In genomic region chr19:47112664-47113445, GRCh38 we compare ENCODE assay signal across 1 cellular context.
TF ChIP-seq lines count a peak whose summit lies in the region.

No MANE protein-coding gene starts in this region.

TF ChIP-seq in HEK293, 187 proteins besides CTCF, POLR2A, EP300 and RAD21 (continued from another document and continues in another):
- no peak for TF ChIP-seq ZNF571 (tag by site-specific recombination; IDR thresholded peaks at IDR 0.05)
- TF ChIP-seq, protein P1, sequence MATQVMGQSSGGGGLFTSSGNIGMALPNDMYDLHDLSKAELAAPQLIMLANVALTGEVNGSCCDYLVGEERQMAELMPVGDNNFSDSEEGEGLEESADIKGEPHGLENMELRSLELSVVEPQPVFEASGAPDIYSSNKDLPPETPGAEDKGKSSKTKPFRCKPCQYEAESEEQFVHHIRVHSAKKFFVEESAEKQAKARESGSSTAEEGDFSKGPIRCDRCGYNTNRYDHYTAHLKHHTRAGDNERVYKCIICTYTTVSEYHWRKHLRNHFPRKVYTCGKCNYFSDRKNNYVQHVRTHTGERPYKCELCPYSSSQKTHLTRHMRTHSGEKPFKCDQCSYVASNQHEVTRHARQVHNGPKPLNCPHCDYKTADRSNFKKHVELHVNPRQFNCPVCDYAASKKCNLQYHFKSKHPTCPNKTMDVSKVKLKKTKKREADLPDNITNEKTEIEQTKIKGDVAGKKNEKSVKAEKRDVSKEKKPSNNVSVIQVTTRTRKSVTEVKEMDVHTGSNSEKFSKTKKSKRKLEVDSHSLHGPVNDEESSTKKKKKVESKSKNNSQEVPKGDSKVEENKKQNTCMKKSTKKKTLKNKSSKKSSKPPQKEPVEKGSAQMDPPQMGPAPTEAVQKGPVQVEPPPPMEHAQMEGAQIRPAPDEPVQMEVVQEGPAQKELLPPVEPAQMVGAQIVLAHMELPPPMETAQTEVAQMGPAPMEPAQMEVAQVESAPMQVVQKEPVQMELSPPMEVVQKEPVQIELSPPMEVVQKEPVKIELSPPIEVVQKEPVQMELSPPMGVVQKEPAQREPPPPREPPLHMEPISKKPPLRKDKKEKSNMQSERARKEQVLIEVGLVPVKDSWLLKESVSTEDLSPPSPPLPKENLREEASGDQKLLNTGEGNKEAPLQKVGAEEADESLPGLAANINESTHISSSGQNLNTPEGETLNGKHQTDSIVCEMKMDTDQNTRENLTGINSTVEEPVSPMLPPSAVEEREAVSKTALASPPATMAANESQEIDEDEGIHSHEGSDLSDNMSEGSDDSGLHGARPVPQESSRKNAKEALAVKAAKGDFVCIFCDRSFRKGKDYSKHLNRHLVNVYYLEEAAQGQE (tag by site-specific recombination; IDR thresholded peaks at IDR 0.05), result no peak
- TF ChIP-seq BCL11A (tag by site-specific recombination; IDR thresholded peaks at IDR 0.05; ENCODE audit: low read depth), result peak; percentile 67; the same call in 1 of the 2 replicates
- TF ChIP-seq ZNF623 (tag by site-specific recombination; IDR thresholded peaks at IDR 0.05), result no peak
- no peak for TF ChIP-seq ZNF654 (tag by site-specific recombination; IDR thresholded peaks at IDR 0.05; ENCODE audit: low read depth)
- TF ChIP-seq ZNF23 (tag by site-specific recombination; IDR thresholded peaks at IDR 0.05; ENCODE audit: borderline replicate concordance), result no peak
- TF ChIP-seq ZNF175 (tag by site-specific recombination; IDR thresholded peaks at IDR 0.05), result no peak
- TF ChIP-seq ZNF37A (tag by site-specific recombination; IDR thresholded peaks at IDR 0.05), result no peak
- TF ChIP-seq ZNF670 (tag by site-specific recombination; IDR thresholded peaks at IDR 0.05; ENCODE audit: low read depth), result no peak
- peak; percentile 54; the same call in 1 of the 2 replicates for TF ChIP-seq WT1 (tag by site-specific recombination; IDR thresholded peaks at IDR 0.05)
- TF ChIP-seq ZFP69B (tag by site-specific recombination; IDR thresholded peaks at IDR 0.05), result peak; percentile 49; the same call in 1 of the 2 replicates
- TF ChIP-seq ZNF311 (tag by site-specific recombination; IDR thresholded peaks at IDR 0.05; ENCODE audit: borderline replicate concordance), result no peak
- no peak for TF ChIP-seq ZNF155 (tag by site-specific recombination; IDR thresholded peaks at IDR 0.05)
- TF ChIP-seq ZSCAN30 (tag by site-specific recombination; IDR thresholded peaks at IDR 0.05), result no peak
- TF ChIP-seq GLIS1 (tag by site-specific recombination; IDR thresholded peaks at IDR 0.05), result peak; percentile 39; the same call in 1 of the 2 replicates
- TF ChIP-seq ZNF514 (tag by site-specific recombination; IDR thresholded peaks at IDR 0.05), result no peak
- TF ChIP-seq ZNF239 (tag by site-specific recombination; IDR thresholded peaks at IDR 0.05), result 0 out of 2 replicates have a peak, but pooled peaks have one; percentile 61
- peak; percentile 75 for TF ChIP-seq ZXDB (tag by site-specific recombination; IDR thresholded peaks at IDR 0.05)
- peak; percentile 89; the same call in 1 of the 2 replicates for TF ChIP-seq ZBTB17 (tag by site-specific recombination; IDR thresholded peaks at IDR 0.05)
- TF ChIP-seq ZNF76 (tag by site-specific recombination; IDR thresholded peaks at IDR 0.05; ENCODE audit: borderline replicate concordance, low read depth), result peak; percentile 64
- TF ChIP-seq ZNF792 (tag by site-specific recombination; IDR thresholded peaks at IDR 0.05), result 0 out of 2 replicates have a peak, but pooled peaks have one; percentile 57
- TF ChIP-seq ATF2 (tag by site-specific recombination; IDR thresholded peaks at IDR 0.05; ENCODE audit: low read depth), result no peak
- peak; percentile 10; the same call in 1 of the 2 replicates for TF ChIP-seq FEZF1 (tag by site-specific recombination; IDR thresholded peaks at IDR 0.05)
- no peak for TF ChIP-seq ZNF133 (tag by site-specific recombination; IDR thresholded peaks at IDR 0.05)
- TF ChIP-seq KLF10 (tag by site-specific recombination; IDR thresholded peaks at IDR 0.05), result peak; percentile 46; the same call in 1 of the 2 replicates
- peak; percentile 88 for TF ChIP-seq KLF16 (tag by site-specific recombination; IDR thresholded peaks at IDR 0.05)
- TF ChIP-seq, protein P2, sequence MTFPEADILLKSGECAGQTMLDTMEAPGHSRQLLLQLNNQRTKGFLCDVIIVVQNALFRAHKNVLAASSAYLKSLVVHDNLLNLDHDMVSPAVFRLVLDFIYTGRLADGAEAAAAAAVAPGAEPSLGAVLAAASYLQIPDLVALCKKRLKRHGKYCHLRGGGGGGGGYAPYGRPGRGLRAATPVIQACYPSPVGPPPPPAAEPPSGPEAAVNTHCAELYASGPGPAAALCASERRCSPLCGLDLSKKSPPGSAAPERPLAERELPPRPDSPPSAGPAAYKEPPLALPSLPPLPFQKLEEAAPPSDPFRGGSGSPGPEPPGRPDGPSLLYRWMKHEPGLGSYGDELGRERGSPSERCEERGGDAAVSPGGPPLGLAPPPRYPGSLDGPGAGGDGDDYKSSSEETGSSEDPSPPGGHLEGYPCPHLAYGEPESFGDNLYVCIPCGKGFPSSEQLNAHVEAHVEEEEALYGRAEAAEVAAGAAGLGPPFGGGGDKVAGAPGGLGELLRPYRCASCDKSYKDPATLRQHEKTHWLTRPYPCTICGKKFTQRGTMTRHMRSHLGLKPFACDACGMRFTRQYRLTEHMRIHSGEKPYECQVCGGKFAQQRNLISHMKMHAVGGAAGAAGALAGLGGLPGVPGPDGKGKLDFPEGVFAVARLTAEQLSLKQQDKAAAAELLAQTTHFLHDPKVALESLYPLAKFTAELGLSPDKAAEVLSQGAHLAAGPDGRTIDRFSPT (tag by site-specific recombination; IDR thresholded peaks at IDR 0.05), result peak; percentile 98
- TF ChIP-seq GFI1B (tag by site-specific recombination; IDR thresholded peaks at IDR 0.05), result 0 out of 2 replicates have a peak, but pooled peaks have one; percentile 49
- TF ChIP-seq MZF1 (tag by site-specific recombination; IDR thresholded peaks at IDR 0.05; ENCODE audit: borderline replicate concordance), result no peak
- no peak for TF ChIP-seq MYNN (tag by site-specific recombination; IDR thresholded peaks at IDR 0.05; ENCODE audit: borderline replicate concordance)
- TF ChIP-seq, protein P3, sequence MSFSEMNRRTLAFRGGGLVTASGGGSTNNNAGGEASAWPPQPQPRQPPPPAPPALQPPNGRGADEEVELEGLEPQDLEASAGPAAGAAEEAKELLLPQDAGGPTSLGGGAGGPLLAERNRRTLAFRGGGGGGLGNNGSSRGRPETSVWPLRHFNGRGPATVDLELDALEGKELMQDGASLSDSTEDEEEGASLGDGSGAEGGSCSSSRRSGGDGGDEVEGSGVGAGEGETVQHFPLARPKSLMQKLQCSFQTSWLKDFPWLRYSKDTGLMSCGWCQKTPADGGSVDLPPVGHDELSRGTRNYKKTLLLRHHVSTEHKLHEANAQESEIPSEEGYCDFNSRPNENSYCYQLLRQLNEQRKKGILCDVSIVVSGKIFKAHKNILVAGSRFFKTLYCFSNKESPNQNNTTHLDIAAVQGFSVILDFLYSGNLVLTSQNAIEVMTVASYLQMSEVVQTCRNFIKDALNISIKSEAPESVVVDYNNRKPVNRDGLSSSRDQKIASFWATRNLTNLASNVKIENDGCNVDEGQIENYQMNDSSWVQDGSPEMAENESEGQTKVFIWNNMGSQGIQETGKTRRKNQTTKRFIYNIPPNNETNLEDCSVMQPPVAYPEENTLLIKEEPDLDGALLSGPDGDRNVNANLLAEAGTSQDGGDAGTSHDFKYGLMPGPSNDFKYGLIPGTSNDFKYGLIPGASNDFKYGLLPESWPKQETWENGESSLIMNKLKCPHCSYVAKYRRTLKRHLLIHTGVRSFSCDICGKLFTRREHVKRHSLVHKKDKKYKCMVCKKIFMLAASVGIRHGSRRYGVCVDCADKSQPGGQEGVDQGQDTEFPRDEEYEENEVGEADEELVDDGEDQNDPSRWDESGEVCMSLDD (tag by site-specific recombination; IDR thresholded peaks at IDR 0.05), result peak; percentile 96
- 0 out of 2 replicates have a peak, but pooled peaks have one; percentile 63 for TF ChIP-seq ZBTB1 (tag by site-specific recombination; IDR thresholded peaks at IDR 0.05)
- TF ChIP-seq SP3 (tag by site-specific recombination; IDR thresholded peaks at IDR 0.05), result no peak; the same call in 1 of the 2 replicates
- TF ChIP-seq ZNF843 (tag by site-specific recombination; IDR thresholded peaks at IDR 0.05), result 0 out of 2 replicates have a peak, but pooled peaks have one; percentile 66
- TF ChIP-seq ZNF501 (tag by site-specific recombination; IDR thresholded peaks at IDR 0.05), result peak; percentile 52; the same call in 1 of the 2 replicates
- peak; percentile 61 for TF ChIP-seq SP2 (tag by site-specific recombination; IDR thresholded peaks at IDR 0.05)
- peak; percentile 28 for TF ChIP-seq ZBTB21 (tag by site-specific recombination; IDR thresholded peaks at IDR 0.05)
- no peak for TF ChIP-seq ZNF18 (tag by site-specific recombination; IDR thresholded peaks at IDR 0.05)
- peak; percentile 91 for TF ChIP-seq ZNF423 (tag by site-specific recombination; IDR thresholded peaks at IDR 0.05)
- TF ChIP-seq, protein P4, sequence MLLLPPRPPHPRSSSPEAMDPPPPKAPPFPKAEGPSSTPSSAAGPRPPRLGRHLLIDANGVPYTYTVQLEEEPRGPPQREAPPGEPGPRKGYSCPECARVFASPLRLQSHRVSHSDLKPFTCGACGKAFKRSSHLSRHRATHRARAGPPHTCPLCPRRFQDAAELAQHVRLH (tag by site-specific recombination; IDR thresholded peaks at IDR 0.05), result no peak
- TF ChIP-seq ZNF837 (tag by site-specific recombination; IDR thresholded peaks at IDR 0.05), result no peak
- no peak for TF ChIP-seq ZNF335 (tag by site-specific recombination; conservative IDR thresholded peaks at IDR 0.05)
- TF ChIP-seq ZNF214 (tag by site-specific recombination; IDR thresholded peaks at IDR 0.05; ENCODE audit: borderline replicate concordance), result no peak
- TF ChIP-seq BCL11B (tag by site-specific recombination; IDR thresholded peaks at IDR 0.05; ENCODE audit: low read depth), result peak; percentile 96; the same call in 1 of the 2 replicates
- TF ChIP-seq ZNF626 (tag by site-specific recombination; IDR thresholded peaks at IDR 0.05), result no peak
- no peak; the same call in 1 of the 2 replicates for TF ChIP-seq ZNF24 (tag by site-specific recombination; IDR thresholded peaks at IDR 0.05)
- TF ChIP-seq, protein P5, sequence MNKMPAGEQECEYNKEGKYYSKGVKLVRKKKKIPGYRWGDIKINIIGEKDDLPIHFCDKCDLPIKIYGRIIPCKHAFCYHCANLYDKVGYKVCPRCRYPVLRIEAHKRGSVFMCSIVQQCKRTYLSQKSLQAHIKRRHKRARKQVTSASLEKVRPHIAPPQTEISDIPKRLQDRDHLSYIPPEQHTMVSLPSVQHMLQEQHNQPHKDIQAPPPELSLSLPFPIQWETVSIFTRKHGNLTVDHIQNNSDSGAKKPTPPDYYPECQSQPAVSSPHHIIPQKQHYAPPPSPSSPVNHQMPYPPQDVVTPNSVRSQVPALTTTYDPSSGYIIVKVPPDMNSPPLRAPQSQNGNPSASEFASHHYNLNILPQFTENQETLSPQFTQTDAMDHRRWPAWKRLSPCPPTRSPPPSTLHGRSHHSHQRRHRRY (tag by site-specific recombination; IDR thresholded peaks at IDR 0.05), result peak; percentile 61; the same call in 1 of the 2 replicates
- TF ChIP-seq ZNF398 (tag by site-specific recombination; IDR thresholded peaks at IDR 0.05), result peak; percentile 93
- TF ChIP-seq, protein P6, sequence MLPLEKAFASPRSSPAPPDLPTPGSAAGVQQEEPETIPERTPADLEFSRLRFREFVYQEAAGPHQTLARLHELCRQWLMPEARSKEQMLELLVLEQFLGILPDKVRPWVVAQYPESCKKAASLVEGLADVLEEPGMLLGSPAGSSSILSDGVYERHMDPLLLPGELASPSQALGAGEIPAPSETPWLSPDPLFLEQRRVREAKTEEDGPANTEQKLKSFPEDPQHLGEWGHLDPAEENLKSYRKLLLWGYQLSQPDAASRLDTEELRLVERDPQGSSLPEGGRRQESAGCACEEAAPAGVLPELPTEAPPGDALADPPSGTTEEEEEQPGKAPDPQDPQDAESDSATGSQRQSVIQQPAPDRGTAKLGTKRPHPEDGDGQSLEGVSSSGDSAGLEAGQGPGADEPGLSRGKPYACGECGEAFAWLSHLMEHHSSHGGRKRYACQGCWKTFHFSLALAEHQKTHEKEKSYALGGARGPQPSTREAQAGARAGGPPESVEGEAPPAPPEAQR (tag by site-specific recombination; IDR thresholded peaks at IDR 0.05), result peak; percentile 55; the same call in 1 of the 2 replicates
- no peak for TF ChIP-seq TRIM28 (IDR thresholded peaks at IDR 0.05; ENCODE audit: borderline replicate concordance, low read length)
- TF ChIP-seq ZEB2 (tag by site-specific recombination; IDR thresholded peaks at IDR 0.05), result peak; percentile 73
